11 cellular contexts compared by ENCODE assay signal in genomic region chr19:50205681-50206138, GRCh38. TPM values are rescaled to one million over a fixed set of nuclear protein-coding genes. Genes with fewer than 3 reads are reported as not detected.
A peak's percentile ranks its signal among the peaks of the same experiment; 100 is the strongest.
DNase-seq lines count a peak whose midpoint lies in the region; ATAC-seq and TF ChIP-seq lines count a peak whose summit lies in the region.
"Had no signal": no experiment of that assay in that cellular context is flagged by ENCODE, and none has a peak within 500 bp of the region (broad histone marks: within the 10 kb centered on the region; RNA-seq: fewer than 3 reads in every experiment).

No MANE protein-coding gene starts in this region.

- no peak for ATAC-seq in GM18498 (IDR thresholded peaks at IDR 0.05; ENCODE audit: unreplicated experiment)
- ATAC-seq in SK-N-SH treated with all-trans-retinoic acid at 6 μM for 48 hours = no peak

- H3K4me3 ChIP-seq in skin epidermis = peak overlapping the region in 6 of 7 experiments; percentile 9 to 39 (median 22)
- H3K4me3 ChIP-seq: adrenal gland, ovary had no signal

- DNase-seq in HT-29 (ENCODE audit: low spot score) = peak; percentile 97
- peak; percentile 53 for DNase-seq in NCI-H748 treated with DMSO at 0.1 percent for 48 hours (lab: John Stamatoyannopoulos, UW)
- DNase-seq in iPS-NIHi11 (ENCODE audit: low spot score) = peak; percentile 66
- DNase-seq in activated CD4-positive, alpha-beta T cell treated with anti-CD3 and anti-CD28 coated beads, Interleukin-2, amount 50 U/mL, for 4 hours = no peak
- no peak for DNase-seq in effector CD8-positive, alpha-beta T cell (lab: John Stamatoyannopoulos, UW)
- DNase-seq: DMS 273 treated with DMSO at 0.1 percent for 48 hours had no signal

- peak overlapping the region in 15 of 21 experiments; percentile 39 to 87 (median 74) for H3K27ac ChIP-seq in skin epidermis
- H3K27ac ChIP-seq: adrenal gland, ovary had no signal

TF ChIP-seq in SK-N-SH treated with all-trans-retinoic acid at 6 μM for 48 hours, 23 proteins besides CTCF, POLR2A, EP300 and RAD21:
- TF ChIP-seq TCF4 (CRISPR knock-in tag; IDR thresholded peaks at IDR 0.05; ENCODE audit: borderline replicate concordance) = no peak

RNA-seq across cellular contexts. Expression of gene MYH14, which starts 2.3 kb away (rescaled TPM):
- 130 and 172 TPM in 2 replicates for total RNA-seq in HT-29 (2014; rRNA removed; shearing (Covaris generic))

RNA-seq across cellular contexts. Expression of gene IZUMO2, which starts 42.6 kb away (rescaled TPM):
- not detected in 2 replicates for total RNA-seq in HT-29 (2014; rRNA removed; shearing (Covaris generic))
- total RNA-seq: adrenal gland, ovary had no signal

Comparison
In these comparisons a context has a peak if more than half of its experiments do, and no peak if none do; other contexts are left out.
1. DNase-seq: peak in HT-29 (single experiment), NCI-H748 treated with DMSO at 0.1 percent for 48 hours (single experiment) and iPS-NIHi11 (single experiment); none in activated CD4-positive, alpha-beta T cell treated with anti-CD3 and anti-CD28 coated beads, Interleukin-2, amount 50 U/mL, for 4 hours (0 of 2) and effector CD8-positive, alpha-beta T cell (single experiment).